Comparison of ENCODE assay signal across 19 cellular contexts in genomic region chr16:54939537-54940278, GRCh38. TPM values are rescaled to one million over a fixed set of nuclear protein-coding genes. Genes with fewer than 3 reads are reported as not detected.
DNase-seq lines count a peak whose midpoint lies in the region; FAIRE-seq and TF ChIP-seq lines count a peak whose summit lies in the region.
"Had no signal": no experiment of that assay in that cellular context is flagged by ENCODE, and none has a peak within 500 bp of the region (broad histone marks: within the 10 kb centered on the region; RNA-seq: fewer than 3 reads in every experiment).

No MANE protein-coding gene starts in this region.

- H3K18ac ChIP-seq in H9 (ENCODE audit: insufficient read length, low read depth, low read length), result no peak overlapping the region

- intact Hi-C loops in esophagus muscularis mucosa (cut with DNase I) (loop anchor here (10.0 kb wide), 1 partner anchor 655 kb away; the partner anchor contains the start of gene IRX3), testis (cut with DNase I; ENCODE audit: low total_unique reads) (no loop called here)

- WGBS in H9 (ENCODE audit: extremely low coverage, insufficient read length, low lambda C conversion rate), result no CpG with 5 or more reads among the region's 36 CpGs
- 32% methylated on average over 33 of the region's 36 CpGs for WGBS in esophagus muscularis mucosa
- 14 to 24% methylated on average over 14 to 36 of the region's 36 CpGs for WGBS in testis, 2 donors

- H3K4me3 ChIP-seq in esophagus muscularis mucosa (no peak overlapping the region), testis (no peak overlapping the region)
- H3K4me3 ChIP-seq: mucosa of descending colon, tibial nerve had no signal

- H2BK120ac ChIP-seq in H9 (ENCODE audit: low read depth, low read length, poor library complexity, severe bottlenecking), result no peak overlapping the region

- H4K91ac ChIP-seq in H9 (ENCODE audit: insufficient read length, low read depth, low read length), result no peak overlapping the region

- H3K4me2 ChIP-seq in H9 (ENCODE audit: insufficient read depth, insufficient read length, low read length), result peak overlapping the region; percentile 17

- peaks cover 0 to 3% of the 10 kb centered on the region in 2 experiments; a peak in 2 of 5 replicates for H3K9me3 Mint-ChIP-seq in H9
- no peaks in the 10 kb centered on the region for H3K9me3 Mint-ChIP-seq in T-helper 2 cell treated with Interferon-gamma antibody and Interleukin-4, amounts not matched to agents 5 μg/mL and 100 μg/mL, for 36 hours

- no peak for FAIRE-seq in RCC 7860 (lab: Jason Lieb, UNC)

- no peaks in the 10 kb centered on the region for H3K4me1 ChIP-seq in H9 (ENCODE audit: insufficient read depth, low read length)
- H3K4me1 ChIP-seq in esophagus muscularis mucosa, result peaks cover 20 to 38% (median 33%) of the 10 kb centered on the region in 4 donors
- H3K4me1 ChIP-seq in testis, result peaks cover 9% of the 10 kb centered on the region

- H4K8ac ChIP-seq in H9 (replicated peaks; ENCODE audit: insufficient read length, low read depth, low read length), result no peak overlapping the region

- TF ChIP-seq POLR2A in esophagus muscularis mucosa (IDR thresholded peaks at IDR 0.05; ENCODE audit: low read depth) (no peak), testis (IDR thresholded peaks at IDR 0.05) (no peak)

- H3K36me3 Mint-ChIP-seq in H9 (ENCODE audit: insufficient read depth in 1 of 3, low read depth in 3 of 3), result peaks cover 0 to 2% (median 0%) of the 10 kb centered on the region in 3 experiments; a peak in 1 of 7 replicates
- peaks cover 4% of the 10 kb centered on the region for H3K36me3 Mint-ChIP-seq in T-helper 2 cell treated with Interferon-gamma antibody and Interleukin-4, amounts not matched to agents 5 μg/mL and 100 μg/mL, for 36 hours (ENCODE audit: low read depth)
- H3K36me3 Mint-ChIP-seq: CD4-positive, alpha-beta memory T cell had no signal

- H3K23me2 ChIP-seq in H9 (ENCODE audit: insufficient read length, low read depth, low read length, poor library complexity, severe bottlenecking), result peaks cover 30% of the 10 kb centered on the region

- H3K36me3 ChIP-seq in esophagus muscularis mucosa (no peaks in the 10 kb centered on the region), testis (ENCODE audit: low read depth, missing control alignments) (no peaks in the 10 kb centered on the region)
- H3K36me3 ChIP-seq: tibial nerve had no signal

- H3K79me1 ChIP-seq in H9 (ENCODE audit: insufficient read depth, low read depth, low read length, poor library complexity, severe bottlenecking), result no peaks in the 10 kb centered on the region

- H2BK12ac ChIP-seq in H9 (ENCODE audit: insufficient read length, low read depth, low read length), result no peak overlapping the region

- H3K9me3 ChIP-seq in H9 (ENCODE audit: control insufficient read depth, low read depth, low read length), result no peaks in the 10 kb centered on the region
- H3K9me3 ChIP-seq in esophagus muscularis mucosa, result no peaks in the 10 kb centered on the region
- no peaks in the 10 kb centered on the region for H3K9me3 ChIP-seq in testis
- H3K9me3 ChIP-seq: mucosa of descending colon, tibial nerve had no signal

- H3T11ph ChIP-seq in H9 (ENCODE audit: low read length), result no peak overlapping the region

- H2AK5ac ChIP-seq in H9 (ENCODE audit: insufficient read length, low read length), result no peak overlapping the region

- H4K20me1 ChIP-seq in H9 (ENCODE audit: control insufficient read depth, insufficient read depth, insufficient read length), result no peaks in the 10 kb centered on the region

- no peak overlapping the region for H3K14ac ChIP-seq in H9 (ENCODE audit: insufficient read depth, low read length)

- H2BK20ac ChIP-seq in H9 (ENCODE audit: low read depth, low read length, poor library complexity, severe bottlenecking), result no peak overlapping the region

- H3K4me3 Mint-ChIP-seq in H9, result peak overlapping the region; percentile 17 to 80; a peak in 4 of 5 replicates
- no peak overlapping the region for H3K4me3 Mint-ChIP-seq in T-helper 2 cell treated with Interferon-gamma antibody and Interleukin-4, amounts not matched to agents 5 μg/mL and 100 μg/mL, for 36 hours

- H2BK5ac ChIP-seq in H9 (ENCODE audit: insufficient read length, low read length), result no peak overlapping the region

- no peak overlapping the region for H3K27ac Mint-ChIP-seq in H9
- H3K27ac Mint-ChIP-seq in T-helper 2 cell treated with Interferon-gamma antibody and Interleukin-4, amounts not matched to agents 5 μg/mL and 100 μg/mL, for 36 hours, result no peak overlapping the region

- no peak overlapping the region for H2BK15ac ChIP-seq in H9 (ENCODE audit: low read depth, low read length)

- H3K4ac ChIP-seq in H9 (ENCODE audit: low read depth, low read length), result no peak overlapping the region

- DNase-seq in AG08395 (ENCODE audit: low spot score) (peak; percentile 34), H9 (peak; percentile 66), esophagus muscularis mucosa (ENCODE audit: extremely low spot score) (peak; percentile 88), mucosa of gallbladder (ENCODE audit: low spot score) (peak; percentile 5), NCI-H1092 (lab: John Stamatoyannopoulos, UW) (no peak), RCC 7860 (ENCODE audit: low spot score) (no peak), testis (no peak)
- DNase-seq in T-helper 2 cell treated with Interferon-gamma antibody and Interleukin-4, amounts not matched to agents 5 μg/mL and 100 μg/mL, for 36 hours (ENCODE audit: low spot score), result no peak
- DNase-seq: ACHN; activated CD4-positive, CD25-positive, alpha-beta regulatory T cell treated with anti-CD3 and anti-CD28 coated beads, Interleukin-2, amount 50 U/mL, for 72 hours; CD4-positive, alpha-beta memory T cell; mucosa of descending colon; NCI-H1930; NCI-H510A; occipital lobe; OCI-M1; stimulated activated CD4-positive, alpha-beta T cell treated with anti-CD3 and anti-CD28 coated beads, Interleukin-15, amount 100 ng/mL, for 24 hours; stimulated activated naive B cell treated with anti-CD40 and anti-IgM and Interleukin-4, amounts not matched to agents 10 μg/mL and 1 μg/mL and 100 μg/mL, for 72 hours had no signal

- no peak overlapping the region for H3K9ac ChIP-seq in H9 (ENCODE audit: extremely low read depth, insufficient read length, low read length)

- TF ChIP-seq CTCF in H9 (conservative IDR thresholded peaks at IDR 0.05) (no peak), esophagus muscularis mucosa (IDR thresholded peaks at IDR 0.05) (no peak), testis (IDR thresholded peaks at IDR 0.05) (no peak)

- H2AFZ ChIP-seq in H9 (ENCODE audit: low read length), result no peak overlapping the region

- TF ChIP-seq EP300 in esophagus muscularis mucosa (IDR thresholded peaks at IDR 0.05), result no peak

- H3K56ac ChIP-seq in H9 (ENCODE audit: insufficient read length, low read depth, low read length), result no peak overlapping the region

- H3K4me1 Mint-ChIP-seq in H9, result peaks cover 35 to 36% of the 10 kb centered on the region in 2 experiments
- H3K4me1 Mint-ChIP-seq in T-helper 2 cell treated with Interferon-gamma antibody and Interleukin-4, amounts not matched to agents 5 μg/mL and 100 μg/mL, for 36 hours (ENCODE audit: low read depth), result peaks cover 4% of the 10 kb centered on the region

- H3K27ac ChIP-seq in H9 (ENCODE audit: insufficient read length, low read depth, low read length) (no peak overlapping the region), esophagus muscularis mucosa (replicated peaks in 1 of 4) (no peak overlapping the region), testis (no peak overlapping the region)
- H3K27ac ChIP-seq: tibial nerve had no signal

- no peaks in the 10 kb centered on the region for H3K79me2 ChIP-seq in H9 (ENCODE audit: insufficient read depth, low read length)

- H3K27me3 ChIP-seq in H9 (ENCODE audit: insufficient read depth, low read length) (peaks cover 67% of the 10 kb centered on the region), esophagus muscularis mucosa (peaks cover 0 to 97% (median 55%) of the 10 kb centered on the region in 4 donors), testis (peaks cover 3% of the 10 kb centered on the region)

- no peak overlapping the region for H4K5ac ChIP-seq in H9 (ENCODE audit: insufficient read length, low read depth, low read length)

- H3K27me3 Mint-ChIP-seq in H9 (ENCODE audit: low read depth), result peaks cover 100% of the 10 kb centered on the region
- H3K27me3 Mint-ChIP-seq in T-helper 2 cell treated with Interferon-gamma antibody and Interleukin-4, amounts not matched to agents 5 μg/mL and 100 μg/mL, for 36 hours (ENCODE audit: low read depth), result peaks cover 80% of the 10 kb centered on the region

- H3K23ac ChIP-seq in H9 (ENCODE audit: insufficient read length, low read depth, low read length), result no peak overlapping the region

RNA-seq across cellular contexts. Expression of gene IRX5, which starts 9.0 kb away (rescaled TPM):
- 0.26 and 0.59 TPM in 2 replicates for total RNA-seq in H9 (2021)
- under 1 TPM in 1 of 4 donors, not detected in 3; 0.52 TPM for total RNA-seq in esophagus muscularis mucosa
- total RNA-seq in mucosa of gallbladder, result 0.12 TPM
- total RNA-seq in testis, result 1 to 10 TPM; 2.9 to 5.7 TPM
- 2.3 TPM for polyA plus RNA-seq in testis (ENCODE audit: insufficient read depth, low read depth, low replicate concordance)
- total RNA-seq: CD4-positive, alpha-beta memory T cell; mucosa of descending colon; tibial nerve had no signal

Comparison
In these comparisons a context has a peak if more than half of its experiments do, and no peak if none do; other contexts are left out.
1. DNase-seq: peak in AG08395 (single experiment), H9 (single experiment), esophagus muscularis mucosa (single experiment) and mucosa of gallbladder (single experiment); none in NCI-H1092 (single experiment), RCC 7860 (single experiment), testis (single experiment) and T-helper 2 cell treated with Interferon-gamma antibody and Interleukin-4, amounts not matched to agents 5 μg/mL and 100 μg/mL, for 36 hours (single experiment).